In genomic region chr1:65476327-65476726, GRCh38 we compare ENCODE assay signal across 1 cellular context.
TF ChIP-seq lines count a peak whose summit lies in the region.

No MANE protein-coding gene starts in this region.

TF ChIP-seq in HepG2, 621 proteins besides CTCF, POLR2A, EP300 and RAD21 (continued from another document and continues in another):
- peak; percentile 60; the same call in 1 of the 2 replicates for TF ChIP-seq THRA (CRISPR knock-in tag; IDR thresholded peaks at IDR 0.05; ENCODE audit: borderline replicate concordance)
- no peak for TF ChIP-seq ZC3H4 (CRISPR knock-in tag; IDR thresholded peaks at IDR 0.05; ENCODE audit: borderline replicate concordance)
- no peak for TF ChIP-seq FOXA1 (IDR thresholded peaks at IDR 0.05)
- no peak for TF ChIP-seq FOXA1 (CRISPR knock-in tag; IDR thresholded peaks at IDR 0.05)
- TF ChIP-seq ZNF749 (CRISPR knock-in tag; IDR thresholded peaks at IDR 0.05; ENCODE audit: borderline replicate concordance), result no peak
- no peak for TF ChIP-seq ZNF318 (CRISPR knock-in tag; IDR thresholded peaks at IDR 0.05)
- TF ChIP-seq ZNF761 (CRISPR knock-in tag; conservative IDR thresholded peaks at IDR 0.05), result no peak
- TF ChIP-seq FIP1L1 (IDR thresholded peaks at IDR 0.05; ENCODE audit: borderline replicate concordance, insufficient read depth, low read depth, low read length), result no peak
- TF ChIP-seq JUN (CRISPR knock-in tag; IDR thresholded peaks at IDR 0.05), result peak; percentile 81
- TF ChIP-seq ZNF550 (CRISPR knock-in tag; IDR thresholded peaks at IDR 0.05; ENCODE audit: borderline replicate concordance), result no peak
- TF ChIP-seq ZNF33A (CRISPR knock-in tag; IDR thresholded peaks at IDR 0.05; ENCODE audit: borderline replicate concordance), result no peak
- TF ChIP-seq RERE (CRISPR knock-in tag; IDR thresholded peaks at IDR 0.05; ENCODE audit: low read depth), result no peak
- TF ChIP-seq ZNF576 (CRISPR knock-in tag; IDR thresholded peaks at IDR 0.05), result no peak
- TF ChIP-seq ZNF431 (CRISPR knock-in tag; IDR thresholded peaks at IDR 0.05; ENCODE audit: borderline replicate concordance, low read depth), result no peak; the same call in 1 of the 2 replicates
- no peak for TF ChIP-seq JUNB (CRISPR knock-in tag; IDR thresholded peaks at IDR 0.05; ENCODE audit: borderline replicate concordance)
- no peak for TF ChIP-seq ZBTB42 (CRISPR knock-in tag; IDR thresholded peaks at IDR 0.05)
- peak; percentile 88 for TF ChIP-seq PAXIP1 (CRISPR knock-in tag; conservative IDR thresholded peaks at IDR 0.05)
- TF ChIP-seq ZNF296 (CRISPR knock-in tag; conservative IDR thresholded peaks at IDR 0.05), result no peak
- TF ChIP-seq NR1H2 (CRISPR knock-in tag; IDR thresholded peaks at IDR 0.05; ENCODE audit: borderline replicate concordance, low read depth), result no peak
- no peak for TF ChIP-seq MIER2 (CRISPR knock-in tag; IDR thresholded peaks at IDR 0.05)
- no peak for TF ChIP-seq ZMYM2 (CRISPR knock-in tag; IDR thresholded peaks at IDR 0.05)
- TF ChIP-seq TERF1 (CRISPR knock-in tag; IDR thresholded peaks at IDR 0.05), result no peak
- TF ChIP-seq ZFP62 (CRISPR knock-in tag; IDR thresholded peaks at IDR 0.05), result no peak
- TF ChIP-seq BCL6 (CRISPR knock-in tag; IDR thresholded peaks at IDR 0.05), result peak; percentile 46
- peak in 1 of 2 experiments; percentile 65; a peak in 1 of 4 replicates for TF ChIP-seq NR2F1 (CRISPR knock-in tag; IDR thresholded peaks at IDR 0.05)
- no peak for TF ChIP-seq KLF16 (CRISPR knock-in tag; IDR thresholded peaks at IDR 0.05)
- no peak for TF ChIP-seq ZNF777 (CRISPR knock-in tag; IDR thresholded peaks at IDR 0.05)
- no peak for TF ChIP-seq WIZ (CRISPR knock-in tag; IDR thresholded peaks at IDR 0.05)
- no peak; the same call in 1 of the 2 replicates for TF ChIP-seq ZNF292 (CRISPR knock-in tag; IDR thresholded peaks at IDR 0.05; ENCODE audit: borderline replicate concordance, low read depth)
- no peak for TF ChIP-seq ZMYM3 (CRISPR knock-in tag; IDR thresholded peaks at IDR 0.05)
- no peak for TF ChIP-seq IKZF1 (IDR thresholded peaks at IDR 0.05)
- no peak for TF ChIP-seq MLLT10 (CRISPR knock-in tag; IDR thresholded peaks at IDR 0.05)
- no peak for TF ChIP-seq ZBTB34 (CRISPR knock-in tag; IDR thresholded peaks at IDR 0.05)
